Comparison of ENCODE assay signal across 16 cellular contexts in genomic region chr5:38367966-38368365, GRCh38.
"Had no signal": no experiment of that assay in that cellular context is flagged by ENCODE, and none has a peak within 500 bp of the region (broad histone marks: within the 10 kb centered on the region; RNA-seq: fewer than 3 reads in every experiment).

No MANE protein-coding gene starts in this region.

- H3K36me3 ChIP-seq: ascending aorta, colonic mucosa, tibial nerve had no signal

- H3K27me3 ChIP-seq: ascending aorta, colonic mucosa, tibial nerve had no signal

- H3K4me3 Mint-ChIP-seq: activated CD4-positive, alpha-beta memory T cell treated with anti-CD3 and anti-CD28 coated beads, Interleukin-2, amount 10 ng/mL, durations not matched to agents 7 days and 5 days; activated CD8-positive, alpha-beta memory T cell treated with anti-CD3 and anti-CD28 coated beads, Interleukin-2, amount 10 ng/mL, durations not matched to agents 7 days and 5 days; central memory CD8-positive, alpha-beta T cell had no signal

- H3K9me3 ChIP-seq: ascending aorta, colonic mucosa, psoas muscle, tibial nerve had no signal

- H3K4me1 Mint-ChIP-seq: central memory CD8-positive, alpha-beta T cell had no signal

- H3K27ac ChIP-seq: ascending aorta, colonic mucosa, psoas muscle, tibial nerve had no signal

- H3K36me3 Mint-ChIP-seq: activated CD8-positive, alpha-beta memory T cell treated with anti-CD3 and anti-CD28 coated beads, Interleukin-2, amount 10 ng/mL, durations not matched to agents 7 days and 5 days had no signal

- H3K4me3 ChIP-seq: ascending aorta, colonic mucosa, lung, psoas muscle, tibial nerve had no signal

- H3K27ac Mint-ChIP-seq: activated CD4-positive, alpha-beta memory T cell treated with anti-CD3 and anti-CD28 coated beads, Interleukin-2, amount 10 ng/mL, durations not matched to agents 7 days and 5 days; activated CD8-positive, alpha-beta memory T cell treated with anti-CD3 and anti-CD28 coated beads, Interleukin-2, amount 10 ng/mL, durations not matched to agents 7 days and 5 days had no signal

- DNase-seq: activated CD4-positive, alpha-beta memory T cell treated with anti-CD3 and anti-CD28 coated beads, Interleukin-2, amount 10 ng/mL, durations not matched to agents 7 days and 5 days; activated CD4-positive, alpha-beta T cell treated with anti-CD3 and anti-CD28 coated beads for 48 hours; activated CD4-positive, CD25-positive, alpha-beta regulatory T cell; activated CD8-positive, alpha-beta memory T cell treated with anti-CD3 and anti-CD28 coated beads, Interleukin-2, amount 10 ng/mL, durations not matched to agents 7 days and 5 days; colonic mucosa; hippocampal formation; left cardiac atrium; psoas muscle; right cardiac atrium; stimulated activated naive CD8-positive, alpha-beta T cell treated with anti-CD3 and anti-CD28 coated beads, Interleukin-15, Interleukin-2, amounts not matched to agents 100 U/mL and 50 U/mL, for 24 hours; substantia nigra had no signal

- ATAC-seq: activated CD8-positive, alpha-beta memory T cell treated with anti-CD3 and anti-CD28 coated beads, Interleukin-2, amount 10 ng/mL, durations not matched to agents 7 days and 5 days; esophagus mucosa; left cardiac atrium; psoas muscle; right cardiac atrium; stimulated activated naive CD8-positive, alpha-beta T cell treated with anti-CD3 and anti-CD28 coated beads, Interleukin-15, Interleukin-2, amounts not matched to agents 100 U/mL and 50 U/mL, for 24 hours had no signal

- H3K4me1 ChIP-seq: ascending aorta, colonic mucosa, psoas muscle, tibial nerve had no signal

- H3K9me3 Mint-ChIP-seq: activated CD4-positive, alpha-beta memory T cell treated with anti-CD3 and anti-CD28 coated beads, Interleukin-2, amount 10 ng/mL, durations not matched to agents 7 days and 5 days; central memory CD8-positive, alpha-beta T cell had no signal
